12 cellular contexts compared by ENCODE assay signal in the genomic region with DNA sequence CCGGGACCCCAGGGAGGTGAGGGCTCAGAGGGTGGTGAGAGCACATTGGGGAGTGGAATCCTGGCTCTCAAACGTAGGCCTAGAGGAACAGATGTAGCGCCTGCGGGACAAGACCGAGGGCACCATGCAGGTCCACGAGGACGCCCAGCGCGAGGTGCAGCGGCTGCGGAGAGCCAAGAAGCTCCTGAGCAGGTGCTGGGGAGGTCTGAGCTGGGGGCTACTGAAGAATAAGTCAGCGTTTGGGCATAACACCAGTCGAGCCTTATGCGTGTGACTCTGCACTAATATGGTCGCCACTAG. TPM values are rescaled to one million over a fixed set of nuclear protein-coding genes. Genes with fewer than 3 reads are reported as not detected.
DNase-seq lines count a peak whose midpoint lies in the region; ATAC-seq and TF ChIP-seq lines count a peak whose summit lies in the region.
"Had no signal": no experiment of that assay in that cellular context is flagged by ENCODE, and none has a peak within 500 bp of the region (broad histone marks: within the 10 kb centered on the region; RNA-seq: fewer than 3 reads in every experiment).

No MANE protein-coding gene starts in this region.

- no peaks in the 10 kb centered on the region for H3K9me3 Mint-ChIP-seq in activated naive CD4-positive, alpha-beta T cell treated with anti-CD3 and anti-CD28 coated beads, Interleukin-2, amount 50 U/mL, for 24 hours
- H3K9me3 Mint-ChIP-seq in CD14-positive monocyte: peaks cover 0 to 10% (median 2%) of the 10 kb centered on the region in 7 donors
- no peaks in the 10 kb centered on the region for H3K9me3 Mint-ChIP-seq in activated CD4-positive, alpha-beta memory T cell treated with anti-CD3 and anti-CD28 coated beads, Interleukin-2, amount 10 ng/mL, durations not matched to agents 7 days and 5 days

- H3K4me1 Mint-ChIP-seq in activated naive CD4-positive, alpha-beta T cell treated with anti-CD3 and anti-CD28 coated beads, Interleukin-2, amount 50 U/mL, for 24 hours: peaks cover 26% of the 10 kb centered on the region
- peaks cover 9% of the 10 kb centered on the region for H3K4me1 Mint-ChIP-seq in T-helper 17 cell
- H3K4me1 Mint-ChIP-seq in CD14-positive monocyte: peaks cover 21% of the 10 kb centered on the region
- H3K4me1 Mint-ChIP-seq in activated CD4-positive, alpha-beta memory T cell treated with anti-CD3 and anti-CD28 coated beads, Interleukin-2, amount 10 ng/mL, durations not matched to agents 7 days and 5 days: peaks cover 19% of the 10 kb centered on the region

- H3K4me3 Mint-ChIP-seq in activated naive CD4-positive, alpha-beta T cell treated with anti-CD3 and anti-CD28 coated beads, Interleukin-2, amount 50 U/mL, for 24 hours: peak overlapping the region; percentile 36
- H3K4me3 Mint-ChIP-seq in T-helper 17 cell: peak overlapping the region; percentile 69
- peak overlapping the region in 1 of 2 donors; percentile 67 for H3K4me3 Mint-ChIP-seq in CD14-positive monocyte
- H3K4me3 Mint-ChIP-seq in activated CD4-positive, alpha-beta memory T cell treated with anti-CD3 and anti-CD28 coated beads, Interleukin-2, amount 10 ng/mL, durations not matched to agents 7 days and 5 days: no peak overlapping the region

- H3K36me3 Mint-ChIP-seq in activated naive CD4-positive, alpha-beta T cell treated with anti-CD3 and anti-CD28 coated beads, Interleukin-2, amount 50 U/mL, for 24 hours: no peaks in the 10 kb centered on the region
- H3K36me3 Mint-ChIP-seq in T-helper 17 cell (ENCODE audit: low read depth): peaks cover 2% of the 10 kb centered on the region
- peaks cover 0 to 4% of the 10 kb centered on the region in 2 donors for H3K36me3 Mint-ChIP-seq in CD14-positive monocyte
- H3K36me3 Mint-ChIP-seq in activated CD4-positive, alpha-beta memory T cell treated with anti-CD3 and anti-CD28 coated beads, Interleukin-2, amount 10 ng/mL, durations not matched to agents 7 days and 5 days (ENCODE audit: low read depth): no peaks in the 10 kb centered on the region

- no peaks in the 10 kb centered on the region for H3K9me3 ChIP-seq in T-helper 17 cell (ENCODE audit: control insufficient read depth, low read length, poor library complexity, severe bottlenecking)
- no peaks in the 10 kb centered on the region for H3K9me3 ChIP-seq in iPS-18c (ENCODE audit: control insufficient read depth, insufficient read depth, low read length)
- no peaks in the 10 kb centered on the region for H3K9me3 ChIP-seq in skeletal muscle satellite cell (replicated peaks; ENCODE audit: low read length)
- H3K9me3 ChIP-seq: pancreas, transverse colon had no signal

- H3K27ac Mint-ChIP-seq in activated naive CD4-positive, alpha-beta T cell treated with anti-CD3 and anti-CD28 coated beads, Interleukin-2, amount 50 U/mL, for 24 hours: no peak overlapping the region
- H3K27ac Mint-ChIP-seq in T-helper 17 cell (no peak overlapping the region), CD14-positive monocyte (peak overlapping the region in 1 of 7 donors; percentile 30)
- no peak overlapping the region for H3K27ac Mint-ChIP-seq in activated CD4-positive, alpha-beta memory T cell treated with anti-CD3 and anti-CD28 coated beads, Interleukin-2, amount 10 ng/mL, durations not matched to agents 7 days and 5 days

- H3K27me3 Mint-ChIP-seq in activated naive CD4-positive, alpha-beta T cell treated with anti-CD3 and anti-CD28 coated beads, Interleukin-2, amount 50 U/mL, for 24 hours: no peaks in the 10 kb centered on the region
- peaks cover 5% of the 10 kb centered on the region for H3K27me3 Mint-ChIP-seq in T-helper 17 cell
- H3K27me3 Mint-ChIP-seq in CD14-positive monocyte (ENCODE audit: low read depth in 3 of 3): peaks cover 57 to 73% (median 63%) of the 10 kb centered on the region in 3 donors
- H3K27me3 Mint-ChIP-seq in activated CD4-positive, alpha-beta memory T cell treated with anti-CD3 and anti-CD28 coated beads, Interleukin-2, amount 10 ng/mL, durations not matched to agents 7 days and 5 days: peaks cover 29% of the 10 kb centered on the region

- H3K36me3 ChIP-seq in skeletal muscle satellite cell (ENCODE audit: insufficient read depth, low read length): no peaks in the 10 kb centered on the region
- H3K36me3 ChIP-seq: pancreas, transverse colon had no signal

- peak overlapping the region; percentile 42 for H3K4me2 ChIP-seq in skeletal muscle satellite cell (ENCODE audit: low read length)

- peaks cover 6% of the 10 kb centered on the region for H3K4me1 ChIP-seq in skeletal muscle satellite cell (ENCODE audit: control insufficient read depth, insufficient read depth, low read length)
- H3K4me1 ChIP-seq: pancreas had no signal

- ATAC-seq in T-helper 17 cell (no peak), GM18867 (IDR thresholded peaks at IDR 0.05; ENCODE audit: unreplicated experiment) (no peak)

- TF ChIP-seq CTCF in CD14-positive monocyte (IDR thresholded peaks at IDR 0.05): no peak

- peaks cover 4% of the 10 kb centered on the region for H3K27me3 ChIP-seq in skeletal muscle satellite cell (ENCODE audit: control insufficient read depth, insufficient read depth, low read length)
- H3K27me3 ChIP-seq: pancreas had no signal

- peak overlapping the region; percentile 34; the same call in 1 of the 2 replicates for H3K4me3 ChIP-seq in iPS-18c (ENCODE audit: insufficient read depth, low read depth, low read length)
- H3K4me3 ChIP-seq in skeletal muscle satellite cell (ENCODE audit: low read length): no peak overlapping the region

- H3K9ac ChIP-seq in skeletal muscle satellite cell (ENCODE audit: low read depth, low read length): no peak overlapping the region

- CTCF ChIA-PET in activated CD4-positive, alpha-beta memory T cell treated with anti-CD3 and anti-CD28 coated beads, Interleukin-2, amount 10 ng/mL, durations not matched to agents 7 days and 5 days (lab: Charles Lee): no interaction called here

- intact Hi-C loops in CD14-positive monocyte (cut with micrococcal nuclease): no loop called here

- DNase-seq in activated naive CD4-positive, alpha-beta T cell treated with anti-CD3 and anti-CD28 coated beads, Interleukin-2, amount 50 U/mL, for 16 hours: no peak
- DNase-seq in T-helper 17 cell: no peak
- DNase-seq in CD14-positive monocyte (ENCODE audit: low spot score): no peak
- no peak for DNase-seq in activated CD4-positive, alpha-beta memory T cell treated with anti-CD3 and anti-CD28 coated beads, Interleukin-2, amount 10 ng/mL, durations not matched to agents 7 days and 5 days
- DNase-seq: activated CD8-positive, alpha-beta memory T cell treated with anti-CD3 and anti-CD28 coated beads for 24 hours; activated gamma-delta T cell had no signal

- POLR2A ChIA-PET in activated CD4-positive, alpha-beta memory T cell treated with anti-CD3 and anti-CD28 coated beads, Interleukin-2, amount 10 ng/mL, durations not matched to agents 7 days and 5 days (lab: Charles Lee): no interaction called here

RNA-seq across cellular contexts. Expression of a gene that starts 2.6 kb away (rescaled TPM):
- 10 to 100 TPM; 11.4 to 15.6 TPM for total RNA-seq in T-helper 17 cell
- 8.6 and 13.3 TPM in 2 replicates for total RNA-seq in skeletal muscle satellite cell (2012; rRNA removed)
- 1 to 10 TPM in 1 of 2 donors, not detected in 1; 1.5 TPM for polyA plus RNA-seq in CD14-positive monocyte
- 1 to 10 TPM; 5.0 to 6.1 TPM for total RNA-seq in activated CD4-positive, alpha-beta memory T cell treated with anti-CD3 and anti-CD28 coated beads, Interleukin-2, amount 10 ng/mL, durations not matched to agents 7 days and 5 days
